In the genomic region with DNA sequence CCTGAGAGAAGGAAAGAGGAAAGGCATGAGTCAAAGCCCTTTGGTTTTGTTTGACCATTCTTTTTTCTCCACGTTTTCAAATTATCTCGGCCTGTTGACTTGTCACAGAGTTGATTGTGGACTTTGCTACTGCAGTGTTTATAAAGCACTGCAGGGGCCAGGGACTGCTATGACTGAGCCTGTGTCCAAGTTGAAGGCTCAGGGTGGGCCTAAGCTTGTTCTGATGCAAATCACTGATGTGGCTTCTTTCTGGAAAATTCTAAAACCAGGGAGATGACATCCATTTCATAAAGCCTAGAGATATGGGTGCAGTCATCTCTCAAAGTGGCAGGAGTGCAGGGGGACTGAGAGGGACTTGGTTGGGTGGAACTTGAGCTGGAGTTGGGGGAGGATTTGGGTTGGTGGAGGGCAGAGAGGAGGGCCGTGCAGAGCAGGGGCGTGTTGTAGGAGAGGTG, we compare ENCODE assay signal across 1 cellular context.
TF ChIP-seq lines count a peak whose summit lies in the region.

No MANE protein-coding gene starts in this region.

TF ChIP-seq in A549, 52 proteins besides CTCF, POLR2A, EP300 and RAD21 (continued from another document):
- TF ChIP-seq, protein P1, sequence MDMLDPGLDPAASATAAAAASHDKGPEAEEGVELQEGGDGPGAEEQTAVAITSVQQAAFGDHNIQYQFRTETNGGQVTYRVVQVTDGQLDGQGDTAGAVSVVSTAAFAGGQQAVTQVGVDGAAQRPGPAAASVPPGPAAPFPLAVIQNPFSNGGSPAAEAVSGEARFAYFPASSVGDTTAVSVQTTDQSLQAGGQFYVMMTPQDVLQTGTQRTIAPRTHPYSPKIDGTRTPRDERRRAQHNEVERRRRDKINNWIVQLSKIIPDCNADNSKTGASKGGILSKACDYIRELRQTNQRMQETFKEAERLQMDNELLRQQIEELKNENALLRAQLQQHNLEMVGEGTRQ (IDR thresholded peaks at IDR 0.05), result no peak
- TF ChIP-seq, protein P2, sequence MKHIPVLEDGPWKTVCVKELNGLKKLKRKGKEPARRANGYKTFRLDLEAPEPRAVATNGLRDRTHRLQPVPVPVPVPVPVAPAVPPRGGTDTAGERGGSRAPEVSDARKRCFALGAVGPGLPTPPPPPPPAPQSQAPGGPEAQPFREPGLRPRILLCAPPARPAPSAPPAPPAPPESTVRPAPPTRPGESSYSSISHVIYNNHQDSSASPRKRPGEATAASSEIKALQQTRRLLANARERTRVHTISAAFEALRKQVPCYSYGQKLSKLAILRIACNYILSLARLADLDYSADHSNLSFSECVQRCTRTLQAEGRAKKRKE (CRISPR knock-in tag; IDR thresholded peaks at IDR 0.05; ENCODE audit: low read depth), result no peak
- TF ChIP-seq EHMT2 (IDR thresholded peaks at IDR 0.05; ENCODE audit: low read depth) (no peak), NFE2L2 (conservative IDR thresholded peaks at IDR 0.05; ENCODE audit: low read length) (no peak), ZSCAN20 (CRISPR knock-in tag; IDR thresholded peaks at IDR 0.05) (no peak), ZFP36 (IDR thresholded peaks at IDR 0.05; ENCODE audit: borderline replicate concordance, partially characterized antibody) (no peak), HEYL (CRISPR knock-in tag; IDR thresholded peaks at IDR 0.05) (no peak), HDAC2 (IDR thresholded peaks at IDR 0.05) (no peak)
- TF ChIP-seq, protein P3, sequence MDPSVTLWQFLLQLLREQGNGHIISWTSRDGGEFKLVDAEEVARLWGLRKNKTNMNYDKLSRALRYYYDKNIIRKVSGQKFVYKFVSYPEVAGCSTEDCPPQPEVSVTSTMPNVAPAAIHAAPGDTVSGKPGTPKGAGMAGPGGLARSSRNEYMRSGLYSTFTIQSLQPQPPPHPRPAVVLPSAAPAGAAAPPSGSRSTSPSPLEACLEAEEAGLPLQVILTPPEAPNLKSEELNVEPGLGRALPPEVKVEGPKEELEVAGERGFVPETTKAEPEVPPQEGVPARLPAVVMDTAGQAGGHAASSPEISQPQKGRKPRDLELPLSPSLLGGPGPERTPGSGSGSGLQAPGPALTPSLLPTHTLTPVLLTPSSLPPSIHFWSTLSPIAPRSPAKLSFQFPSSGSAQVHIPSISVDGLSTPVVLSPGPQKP (IDR thresholded peaks at IDR 0.05; ENCODE audit: low read depth, low read length), result no peak
